In the genomic region with DNA sequence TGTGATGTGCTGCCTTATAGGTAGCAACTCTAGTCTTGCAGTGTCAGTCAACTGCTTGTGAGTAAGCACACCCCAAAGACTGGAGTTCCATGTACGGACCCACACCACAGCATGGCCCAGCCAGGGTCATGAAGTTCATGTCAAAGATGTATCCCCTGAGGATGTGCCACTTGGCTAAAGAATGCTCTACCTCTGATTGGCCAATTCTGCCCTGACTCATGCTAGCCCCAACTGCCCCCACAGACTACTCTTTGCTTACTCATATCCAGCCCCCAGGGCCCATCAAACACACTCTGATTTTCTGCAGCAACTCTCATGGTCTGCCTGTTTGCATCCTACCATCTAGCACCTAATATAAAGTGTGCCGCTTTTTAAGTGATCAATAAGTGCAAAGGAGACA, we compare ENCODE assay signal across 1 cellular context.
TF ChIP-seq lines count a peak whose summit lies in the region.

No MANE protein-coding gene starts in this region.

TF ChIP-seq in IMR-90, 13 proteins besides CTCF, POLR2A, EP300 and RAD21:
- TF ChIP-seq MXI1 (IDR thresholded peaks at IDR 0.05; ENCODE audit: borderline replicate concordance, low read depth, low read length): no peak
- TF ChIP-seq CEBPB (IDR thresholded peaks at IDR 0.05; ENCODE audit: low read depth, low read length): no peak
- TF ChIP-seq, protein P1, sequence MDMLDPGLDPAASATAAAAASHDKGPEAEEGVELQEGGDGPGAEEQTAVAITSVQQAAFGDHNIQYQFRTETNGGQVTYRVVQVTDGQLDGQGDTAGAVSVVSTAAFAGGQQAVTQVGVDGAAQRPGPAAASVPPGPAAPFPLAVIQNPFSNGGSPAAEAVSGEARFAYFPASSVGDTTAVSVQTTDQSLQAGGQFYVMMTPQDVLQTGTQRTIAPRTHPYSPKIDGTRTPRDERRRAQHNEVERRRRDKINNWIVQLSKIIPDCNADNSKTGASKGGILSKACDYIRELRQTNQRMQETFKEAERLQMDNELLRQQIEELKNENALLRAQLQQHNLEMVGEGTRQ (IDR thresholded peaks at IDR 0.05; ENCODE audit: low read depth, low read length): no peak
- TF ChIP-seq, protein P2, sequence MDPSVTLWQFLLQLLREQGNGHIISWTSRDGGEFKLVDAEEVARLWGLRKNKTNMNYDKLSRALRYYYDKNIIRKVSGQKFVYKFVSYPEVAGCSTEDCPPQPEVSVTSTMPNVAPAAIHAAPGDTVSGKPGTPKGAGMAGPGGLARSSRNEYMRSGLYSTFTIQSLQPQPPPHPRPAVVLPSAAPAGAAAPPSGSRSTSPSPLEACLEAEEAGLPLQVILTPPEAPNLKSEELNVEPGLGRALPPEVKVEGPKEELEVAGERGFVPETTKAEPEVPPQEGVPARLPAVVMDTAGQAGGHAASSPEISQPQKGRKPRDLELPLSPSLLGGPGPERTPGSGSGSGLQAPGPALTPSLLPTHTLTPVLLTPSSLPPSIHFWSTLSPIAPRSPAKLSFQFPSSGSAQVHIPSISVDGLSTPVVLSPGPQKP (IDR thresholded peaks at IDR 0.05; ENCODE audit: borderline replicate concordance, low read depth, low read length): no peak
- TF ChIP-seq MAZ (IDR thresholded peaks at IDR 0.05; ENCODE audit: borderline replicate concordance, low read depth, low read length): no peak
- no peak for TF ChIP-seq MAFK (IDR thresholded peaks at IDR 0.05; ENCODE audit: low read depth, low read length)
